ENCODE assay signal across 10 cellular contexts in the genomic region with DNA sequence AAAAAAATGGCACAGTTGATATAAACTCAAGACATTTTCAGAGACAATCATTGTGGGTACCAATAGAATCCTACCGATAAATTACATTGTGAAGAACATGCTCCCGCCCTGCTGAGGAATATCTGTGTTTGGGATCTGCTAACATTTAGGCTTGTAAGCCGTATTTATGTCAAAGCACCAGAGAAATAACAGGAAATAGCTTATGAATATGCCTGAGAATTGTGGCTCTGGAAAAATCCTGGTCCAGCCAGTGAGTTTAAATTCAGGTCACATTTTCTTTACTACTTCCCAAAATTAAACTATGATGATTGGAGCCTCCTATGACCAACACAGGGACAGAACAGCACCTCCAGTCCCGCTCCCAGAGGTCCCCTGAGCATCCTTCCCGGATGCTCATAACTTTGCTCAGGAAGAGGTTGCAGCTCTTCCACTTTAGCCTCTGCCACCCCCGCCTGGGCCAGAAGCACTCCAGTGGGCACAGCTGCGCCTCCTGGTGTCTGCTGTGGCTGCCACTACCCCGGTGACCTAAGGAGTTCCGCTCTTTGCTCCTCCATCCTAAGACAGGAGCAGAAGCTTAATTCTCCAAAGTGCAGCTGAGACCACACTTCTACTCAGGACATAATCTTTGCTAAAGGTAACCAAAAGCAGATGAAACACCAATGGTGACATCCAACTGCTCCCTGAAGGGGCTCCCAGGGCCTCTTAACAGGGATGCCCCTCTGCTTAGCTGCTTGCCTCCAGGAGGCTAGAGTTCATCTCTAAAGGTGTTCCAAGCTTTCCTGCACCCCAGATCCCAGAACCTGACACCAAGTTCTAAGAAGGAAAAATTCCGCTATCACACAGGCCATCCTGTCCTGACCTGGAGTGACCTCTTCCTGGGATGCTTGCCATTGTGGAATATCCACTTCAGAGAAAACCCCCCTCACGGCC. TPM values are rescaled to one million over a fixed set of nuclear protein-coding genes. Genes with fewer than 3 reads are reported as not detected.
DNase-seq lines count a peak whose midpoint lies in the region; ATAC-seq and TF ChIP-seq lines count a peak whose summit lies in the region.
"Had no signal": no experiment of that assay in that cellular context is flagged by ENCODE, and none has a peak within 500 bp of the region (broad histone marks: within the 10 kb centered on the region; RNA-seq: fewer than 3 reads in every experiment).

No MANE protein-coding gene starts in this region.

- no peak overlapping the region for H2AFZ ChIP-seq in Karpas-422 (ENCODE audit: low read length)
- H2AFZ ChIP-seq in trophoblast cell (ENCODE audit: insufficient read depth, low read length, poor library complexity) = no peak overlapping the region

- peaks cover 44% of the 10 kb centered on the region for H3K4me1 Mint-ChIP-seq in activated T-cell treated with anti-CD3 and anti-CD28 coated beads, Interleukin-2, amount 50 U/mL, for 24 hours (ENCODE audit: low read depth)

- in situ Hi-C loops in G401 (cut with HindIII; ENCODE audit: low sequenced_read_pairs) = no loop called here

- H3K18ac ChIP-seq in trophoblast cell (ENCODE audit: low read length) = no peak overlapping the region

- no peak overlapping the region for H2BK5ac ChIP-seq in trophoblast cell (ENCODE audit: low read depth, low read length, poor library complexity)

- H3K14ac ChIP-seq in trophoblast cell (ENCODE audit: low read length) = no peak overlapping the region

- peak overlapping the region; percentile 9 for H2BK120ac ChIP-seq in trophoblast cell (ENCODE audit: insufficient read depth, low read length, poor library complexity)

- H3K9ac ChIP-seq in Karpas-422 (ENCODE audit: low read length) (no peak overlapping the region), trophoblast cell (ENCODE audit: low read length) (no peak overlapping the region)

- H3K79me1 ChIP-seq in trophoblast cell (ENCODE audit: low read length) = peaks cover 2% of the 10 kb centered on the region

- H2AK5ac ChIP-seq in trophoblast cell (ENCODE audit: low read length) = no peak overlapping the region

- no peaks in the 10 kb centered on the region for H3K27me3 ChIP-seq in GM06990 (replicated peaks; ENCODE audit: control insufficient read depth, insufficient read depth, low read length)
- H3K27me3 ChIP-seq in Karpas-422 (ENCODE audit: low read length) = no peaks in the 10 kb centered on the region
- H3K27me3 ChIP-seq in trophoblast cell (ENCODE audit: insufficient read depth, low read length) = no peaks in the 10 kb centered on the region

- no peaks in the 10 kb centered on the region for H3K27me3 Mint-ChIP-seq in activated T-cell treated with anti-CD3 and anti-CD28 coated beads, Interleukin-2, amount 50 U/mL, for 24 hours
- H3K27me3 Mint-ChIP-seq: activated naive CD4-positive, alpha-beta T cell treated with anti-CD3 and anti-CD28 coated beads, Interleukin-2, amount 50 U/mL, for 24 hours had no signal

- H3K79me2 ChIP-seq in Karpas-422 (ENCODE audit: low read length) (no peaks in the 10 kb centered on the region), trophoblast cell (ENCODE audit: control insufficient read depth, insufficient read depth, low read length, poor library complexity) (no peaks in the 10 kb centered on the region)

- H4K12ac ChIP-seq in trophoblast cell (ENCODE audit: low read depth, low read length) = no peak overlapping the region

- no peaks in the 10 kb centered on the region for H3K9me3 Mint-ChIP-seq in activated T-cell treated with anti-CD3 and anti-CD28 coated beads, Interleukin-2, amount 50 U/mL, for 24 hours
- H3K9me3 Mint-ChIP-seq: activated naive CD4-positive, alpha-beta T cell treated with anti-CD3 and anti-CD28 coated beads, Interleukin-2, amount 50 U/mL, for 24 hours had no signal

- H3K4me3 Mint-ChIP-seq in activated T-cell treated with anti-CD3 and anti-CD28 coated beads, Interleukin-2, amount 50 U/mL, for 24 hours = no peak overlapping the region
- H3K4me3 Mint-ChIP-seq: activated naive CD4-positive, alpha-beta T cell treated with anti-CD3 and anti-CD28 coated beads, Interleukin-2, amount 50 U/mL, for 24 hours had no signal

- H3K36me3 ChIP-seq in GM06990 (ENCODE audit: control insufficient read depth, insufficient read depth, low read length) (no peaks in the 10 kb centered on the region; the same call in 1 of the 2 replicates), Karpas-422 (ENCODE audit: insufficient read depth, low read length) (no peaks in the 10 kb centered on the region), trophoblast cell (ENCODE audit: control insufficient read depth in 1 of 2, insufficient read depth in 2 of 2, low read length in 2 of 2) (no peaks in the 10 kb centered on the region)

- no CpG with 5 or more reads among the region's 11 CpGs for WGBS in trophoblast cell (ENCODE audit: extremely low coverage, insufficient coverage, insufficient read length)

- no peak overlapping the region for H3K4ac ChIP-seq in trophoblast cell (ENCODE audit: low read depth, low read length)

- ATAC-seq in esophagus mucosa = peak; percentile 23

- no peak overlapping the region for H3K23ac ChIP-seq in trophoblast cell (ENCODE audit: low read length)

- peak overlapping the region; percentile 58 for H2BK12ac ChIP-seq in trophoblast cell (ENCODE audit: low read length)

- H3K36me3 Mint-ChIP-seq in activated T-cell treated with anti-CD3 and anti-CD28 coated beads, Interleukin-2, amount 50 U/mL, for 24 hours (ENCODE audit: low read depth) = no peaks in the 10 kb centered on the region
- H3K36me3 Mint-ChIP-seq: activated naive CD4-positive, alpha-beta T cell treated with anti-CD3 and anti-CD28 coated beads, Interleukin-2, amount 50 U/mL, for 24 hours had no signal

- H3K4me2 ChIP-seq in Karpas-422 (ENCODE audit: low read depth, low read length, poor library complexity, severe bottlenecking) = no peak overlapping the region
- no peak overlapping the region for H3K4me2 ChIP-seq in trophoblast cell (ENCODE audit: low read length)

- H3K27ac Mint-ChIP-seq in activated T-cell treated with anti-CD3 and anti-CD28 coated beads, Interleukin-2, amount 50 U/mL, for 24 hours = no peak overlapping the region
- H3K27ac Mint-ChIP-seq: activated naive CD4-positive, alpha-beta T cell treated with anti-CD3 and anti-CD28 coated beads, Interleukin-2, amount 50 U/mL, for 24 hours had no signal

- H4K20me1 ChIP-seq in Karpas-422 (ENCODE audit: insufficient read depth, low read depth, low read length) = no peaks in the 10 kb centered on the region

- H3K4me3 ChIP-seq in GM06990 (replicated peaks; ENCODE audit: low read depth, low read length) (no peak overlapping the region), Karpas-422 (ENCODE audit: low read length) (no peak overlapping the region), trophoblast cell (ENCODE audit: low read depth, low read length) (no peak overlapping the region)

- H3K4me1 ChIP-seq in Karpas-422 (ENCODE audit: low read length) = no peaks in the 10 kb centered on the region
- peaks cover 14% of the 10 kb centered on the region in 2 experiments for H3K4me1 ChIP-seq in trophoblast cell (ENCODE audit: control insufficient read depth in 1 of 2, insufficient read depth in 2 of 2, low read length in 2 of 2)

- no peaks in the 10 kb centered on the region for H3K9me2 ChIP-seq in Karpas-422 (replicated peaks; ENCODE audit: insufficient read depth, low read length)

- TF ChIP-seq CTCF in GM06990 (IDR thresholded peaks at IDR 0.05; ENCODE audit: insufficient read depth, low read length, poor library complexity, severe bottlenecking) = peak; percentile 88

- no peak overlapping the region for H4K91ac ChIP-seq in trophoblast cell (ENCODE audit: low read depth, low read length)

- H3K27ac ChIP-seq in Karpas-422 (ENCODE audit: low read length) (no peak overlapping the region), trophoblast cell (ENCODE audit: low read depth, low read length) (no peak overlapping the region)

- DNase-seq in GM06990 (ENCODE audit: extremely low read depth, insufficient read length) = peak; percentile 26
- DNase-seq in Karpas-422 = peak; percentile 77
- DNase-seq in trophoblast cell = peak; percentile 37 to 70
- no peak for DNase-seq in activated T-cell treated with anti-CD3 and anti-CD28 coated beads, Interleukin-2, amount 50 U/mL, for 24 hours
- no peak for DNase-seq in G401 (ENCODE audit: low spot score)
- no peak for DNase-seq in activated gamma-delta T cell (lab: John Stamatoyannopoulos, UW)
- DNase-seq in NCI-H2029 (lab: John Stamatoyannopoulos, UW) = no peak
- DNase-seq: NCI-H2107 had no signal

- H3K9me3 ChIP-seq in Karpas-422 (ENCODE audit: low read length) (no peaks in the 10 kb centered on the region), trophoblast cell (ENCODE audit: insufficient read depth, low read depth, low read length) (peaks cover 2% of the 10 kb centered on the region)

- H4K8ac ChIP-seq in trophoblast cell (ENCODE audit: low read depth, low read length) = no peak overlapping the region

RNA-seq across cellular contexts. Expression of a gene that starts 58.8 kb away (rescaled TPM):
- not detected in 2 replicates for total RNA-seq in Karpas-422 (2014; rRNA removed; shearing (Covaris generic); ENCODE audit: low replicate concordance)
- total RNA-seq in esophagus mucosa = 1.4 TPM
- 0.53 and 0.67 TPM in 2 replicates for polyA plus RNA-seq in trophoblast cell (2013)
- 1.8 and 2.6 TPM in 2 replicates for total RNA-seq in G401 (2014; rRNA removed; shearing (Covaris generic))

Comparison
In these comparisons a context has a peak if more than half of its experiments do, and no peak if none do; other contexts are left out.
1. DNase-seq: peak in GM06990 (single experiment), Karpas-422 (single experiment) and trophoblast cell (2 of 2); none in activated T-cell treated with anti-CD3 and anti-CD28 coated beads, Interleukin-2, amount 50 U/mL, for 24 hours (single experiment), G401 (single experiment), activated gamma-delta T cell (single experiment) and NCI-H2029 (single experiment).